ENCODE assay signal across 8 cellular contexts in genomic region chr17:81033535-81034167, GRCh38. TPM values are rescaled to one million over a fixed set of nuclear protein-coding genes. Genes with fewer than 3 reads are reported as not detected.
DNase-seq lines count a peak whose midpoint lies in the region; ATAC-seq and TF ChIP-seq lines count a peak whose summit lies in the region.

No MANE protein-coding gene starts in this region.

- POLR2A ChIA-PET in SK-N-SH (lab: Yijun Ruan, JAX) = interaction anchor here (1.1 kb wide), 1 partner anchor 11 kb away, joined by 3 read pairs; no protein-coding TSS in a partner anchor

- TF ChIP-seq RAD21 in SK-N-SH (IDR thresholded peaks at IDR 0.05; ENCODE audit: low read length) = no peak

- H3K27ac ChIP-seq in SK-N-SH (ENCODE audit: low read depth in 2 of 2, low read length in 1 of 2) (no peak overlapping the region), iPS-20b (ENCODE audit: low read length) (no peak overlapping the region)

- peaks cover 0 to 10% of the 10 kb centered on the region in 2 experiments for H3K36me3 ChIP-seq in SK-N-SH (replicated peaks in 1 of 2; ENCODE audit: control insufficient read depth in 1 of 2, insufficient read depth in 2 of 2, low read length in 1 of 2)
- no peaks in the 10 kb centered on the region for H3K36me3 ChIP-seq in iPS-20b (ENCODE audit: insufficient read depth, low read depth, low read length)

- H3K4me3 ChIP-seq in SK-N-SH (ENCODE audit: low read depth in 2 of 2, low read length in 1 of 2) (peak overlapping the region; percentile 83 to 94), iPS-20b (ENCODE audit: low read length) (peak overlapping the region; percentile 69)

- no peak overlapping the region for H3K27ac Mint-ChIP-seq in activated T-helper 2 cell treated with anti-CD3 and anti-CD28 coated beads, Interferon-gamma antibody, Interleukin-2, Interleukin-4, amounts not matched to agents 10 μg/mL and 5 μg/mL and 100 μg/mL, durations not matched to agents 14 hours and 24 hours and 36 hours

- H3K9me3 Mint-ChIP-seq in activated T-helper 2 cell treated with anti-CD3 and anti-CD28 coated beads, Interferon-gamma antibody, Interleukin-2, Interleukin-4, amounts not matched to agents 10 μg/mL and 5 μg/mL and 100 μg/mL, durations not matched to agents 14 hours and 24 hours and 36 hours = no peaks in the 10 kb centered on the region

- peaks cover 25% of the 10 kb centered on the region for H4K20me1 ChIP-seq in SK-N-SH (ENCODE audit: insufficient read depth)

- peaks cover 3% of the 10 kb centered on the region for H3K4me1 Mint-ChIP-seq in activated T-helper 2 cell treated with anti-CD3 and anti-CD28 coated beads, Interferon-gamma antibody, Interleukin-2, Interleukin-4, amounts not matched to agents 10 μg/mL and 5 μg/mL and 100 μg/mL, durations not matched to agents 14 hours and 24 hours and 36 hours (ENCODE audit: low read depth)

- no peak for ATAC-seq in SK-N-SH treated with all-trans-retinoic acid at 6 μM for 48 hours
- ATAC-seq in GM18505 (IDR thresholded peaks at IDR 0.05; ENCODE audit: unreplicated experiment) = no peak

- H3K36me3 Mint-ChIP-seq in activated T-helper 2 cell treated with anti-CD3 and anti-CD28 coated beads, Interferon-gamma antibody, Interleukin-2, Interleukin-4, amounts not matched to agents 10 μg/mL and 5 μg/mL and 100 μg/mL, durations not matched to agents 14 hours and 24 hours and 36 hours (ENCODE audit: low read depth) = no peaks in the 10 kb centered on the region

- no peak overlapping the region for H2AFZ ChIP-seq in SK-N-SH (ENCODE audit: low read depth)

- CTCF ChIA-PET in SK-N-SH (lab: Yijun Ruan, JAX) = interaction anchor here (1.1 to 19.0 kb wide), 7 partner anchors 9 to 66 kb away, joined by 3 to 668 read pairs (median 4); no protein-coding TSS in a partner anchor

- 83% methylated on average over 22 of the region's 22 CpGs for WGBS in SK-N-SH (ENCODE audit: low lambda C conversion rate)

- H3K79me2 ChIP-seq in SK-N-SH (ENCODE audit: insufficient read depth) = peaks cover 19% of the 10 kb centered on the region

- intact Hi-C loops in activated T-helper 2 cell treated with anti-CD3 and anti-CD28 coated beads, Interferon-gamma antibody, Interleukin-2, Interleukin-4, amounts not matched to agents 10 μg/mL and 5 μg/mL and 100 μg/mL, durations not matched to agents 14 hours and 24 hours and 36 hours (cut with micrococcal nuclease) = loop anchor here (10.0 kb wide), 1 partner anchor 191 kb away; the partner anchor contains the start of gene CEP131

- no peaks in the 10 kb centered on the region for H3K9me3 ChIP-seq in SK-N-SH
- no peaks in the 10 kb centered on the region for H3K9me3 ChIP-seq in iPS-20b (ENCODE audit: insufficient read depth, low read depth, low read length)

- H3K9me2 ChIP-seq in SK-N-SH = no peaks in the 10 kb centered on the region

- H3K4me2 ChIP-seq in SK-N-SH = peak overlapping the region; percentile 83

- TF ChIP-seq POLR2A in GM18505 (IDR thresholded peaks at IDR 0.05; ENCODE audit: borderline replicate concordance, extremely low read depth, insufficient read depth, insufficient read length) = no peak

- no peak for TF ChIP-seq EP300 in SK-N-SH (IDR thresholded peaks at IDR 0.05; ENCODE audit: borderline replicate concordance in 1 of 2, low read depth in 1 of 2, low read length in 1 of 2)

- H3K9ac ChIP-seq in SK-N-SH (peak overlapping the region; percentile 68; the same call in 1 of the 2 replicates), iPS-20b (ENCODE audit: low read depth, low read length) (peak overlapping the region; percentile 56; the same call in 1 of the 2 replicates)

- no peak for DNase-seq in SK-N-SH
- DNase-seq in activated T-helper 2 cell treated with anti-CD3 and anti-CD28 coated beads, Interferon-gamma antibody, Interleukin-2, Interleukin-4, amounts not matched to agents 10 μg/mL and 5 μg/mL and 100 μg/mL, durations not matched to agents 14 hours and 24 hours and 36 hours (ENCODE audit: low spot score) = no peak
- peak; percentile 16 for DNase-seq in superior temporal gyrus (ENCODE audit: extremely low spot score)
- no peak for DNase-seq in hippocampal formation (lab: John Stamatoyannopoulos, UW)
- no peak for DNase-seq in NK-92 (lab: John Stamatoyannopoulos, UW; ENCODE audit: unreplicated experiment)

- H3K4me1 ChIP-seq in SK-N-SH (ENCODE audit: control insufficient read depth in 1 of 2, insufficient read depth in 2 of 2, low read depth in 1 of 2, low read length in 1 of 2) (peaks cover 0 to 39% of the 10 kb centered on the region in 2 experiments; a peak in 2 of 4 replicates), iPS-20b (ENCODE audit: insufficient read depth, low read length) (no peaks in the 10 kb centered on the region; the same call in 1 of the 2 replicates)

- peak overlapping the region; percentile 68 for H3K4me3 Mint-ChIP-seq in activated T-helper 2 cell treated with anti-CD3 and anti-CD28 coated beads, Interferon-gamma antibody, Interleukin-2, Interleukin-4, amounts not matched to agents 10 μg/mL and 5 μg/mL and 100 μg/mL, durations not matched to agents 14 hours and 24 hours and 36 hours (ENCODE audit: low read depth)

- no peaks in the 10 kb centered on the region for H3K27me3 ChIP-seq in SK-N-SH (ENCODE audit: insufficient read depth)
- H3K27me3 ChIP-seq in iPS-20b (ENCODE audit: insufficient read depth, low read length) = peaks cover 31% of the 10 kb centered on the region

- no peak for TF ChIP-seq CTCF in SK-N-SH (IDR thresholded peaks at IDR 0.05)

- H3K27me3 Mint-ChIP-seq in activated T-helper 2 cell treated with anti-CD3 and anti-CD28 coated beads, Interferon-gamma antibody, Interleukin-2, Interleukin-4, amounts not matched to agents 10 μg/mL and 5 μg/mL and 100 μg/mL, durations not matched to agents 14 hours and 24 hours and 36 hours (ENCODE audit: low read depth) = peaks cover 50% of the 10 kb centered on the region

- peaks cover 9% of the 10 kb centered on the region for H3F3A ChIP-seq in SK-N-SH (replicated peaks; ENCODE audit: insufficient read depth)

TF ChIP-seq in SK-N-SH, 30 proteins besides CTCF, POLR2A, EP300 and RAD21 (continues in another document):
- TF ChIP-seq MEF2A (IDR thresholded peaks at IDR 0.05; ENCODE audit: borderline replicate concordance, low read depth) (no peak), MAX (IDR thresholded peaks at IDR 0.05; ENCODE audit: low read depth) (no peak), ZBTB33 (IDR thresholded peaks at IDR 0.05; ENCODE audit: borderline replicate concordance, low read depth) (no peak), FOXJ3 (CRISPR knock-in tag; IDR thresholded peaks at IDR 0.05) (no peak), TAF1 (IDR thresholded peaks at IDR 0.05; ENCODE audit: borderline replicate concordance, low read depth, low read length) (no peak)

TF ChIP-seq in SK-N-SH treated with all-trans-retinoic acid at 6 μM for 48 hours, 23 proteins besides CTCF, POLR2A, EP300 and RAD21 (continues in another document):
- no peak for TF ChIP-seq PPARA (CRISPR knock-in tag; IDR thresholded peaks at IDR 0.05; ENCODE audit: borderline replicate concordance)
- no peak for TF ChIP-seq OSR1 (CRISPR knock-in tag; IDR thresholded peaks at IDR 0.05)
- no peak for TF ChIP-seq RARB (CRISPR knock-in tag; IDR thresholded peaks at IDR 0.05)
- TF ChIP-seq ZFP30 (CRISPR knock-in tag; IDR thresholded peaks at IDR 0.05) = no peak
- TF ChIP-seq ISL1 (CRISPR knock-in tag; IDR thresholded peaks at IDR 0.05) = no peak
- no peak for TF ChIP-seq TOX (CRISPR knock-in tag; IDR thresholded peaks at IDR 0.05; ENCODE audit: borderline replicate concordance)
- no peak for TF ChIP-seq BACH2 (CRISPR knock-in tag; IDR thresholded peaks at IDR 0.05; ENCODE audit: borderline replicate concordance)
- no peak for TF ChIP-seq SNAI2 (CRISPR knock-in tag; IDR thresholded peaks at IDR 0.05)
- TF ChIP-seq CREB5 (CRISPR knock-in tag; IDR thresholded peaks at IDR 0.05; ENCODE audit: low read depth) = no peak
- no peak for TF ChIP-seq ESRRG (CRISPR knock-in tag; IDR thresholded peaks at IDR 0.05)
- no peak for TF ChIP-seq CSDC2 (CRISPR knock-in tag; IDR thresholded peaks at IDR 0.05)
- no peak for TF ChIP-seq PATZ1 (CRISPR knock-in tag; IDR thresholded peaks at IDR 0.05; ENCODE audit: borderline replicate concordance)

RNA-seq across cellular contexts. Expression of gene BAIAP2, which starts 1.3 kb away (rescaled TPM):
- 15.5 and 19.8 TPM in 2 replicates for polyA plus RNA-seq in SK-N-SH (2012; rRNA removed)
- polyA plus RNA-seq in SK-N-SH (2012; cell fraction: cytosol; rRNA removed) = 10.3 and 14.6 TPM in 2 replicates
- polyA plus RNA-seq in SK-N-SH (2012; cell fraction: nucleus; rRNA removed) = 39.2 and 39.3 TPM in 2 replicates
- total RNA-seq in activated T-helper 2 cell treated with anti-CD3 and anti-CD28 coated beads, Interferon-gamma antibody, Interleukin-2, Interleukin-4, amounts not matched to agents 10 μg/mL and 5 μg/mL and 100 μg/mL, durations not matched to agents 14 hours and 24 hours and 36 hours = 5.3 TPM in 2 replicates

RNA-seq across cellular contexts. Expression of gene CHMP6, which starts 42.0 kb away (rescaled TPM):
- polyA plus RNA-seq in SK-N-SH (2012; rRNA removed) = 44.1 and 44.3 TPM in 2 replicates
- 39.4 and 46.0 TPM in 2 replicates for polyA plus RNA-seq in SK-N-SH (2012; cell fraction: cytosol; rRNA removed)
- polyA plus RNA-seq in SK-N-SH (2012; cell fraction: nucleus; rRNA removed) = 24.7 and 32.2 TPM in 2 replicates
- total RNA-seq in activated T-helper 2 cell treated with anti-CD3 and anti-CD28 coated beads, Interferon-gamma antibody, Interleukin-2, Interleukin-4, amounts not matched to agents 10 μg/mL and 5 μg/mL and 100 μg/mL, durations not matched to agents 14 hours and 24 hours and 36 hours = 29.5 and 36.9 TPM in 2 replicates
